In the genomic region with DNA sequence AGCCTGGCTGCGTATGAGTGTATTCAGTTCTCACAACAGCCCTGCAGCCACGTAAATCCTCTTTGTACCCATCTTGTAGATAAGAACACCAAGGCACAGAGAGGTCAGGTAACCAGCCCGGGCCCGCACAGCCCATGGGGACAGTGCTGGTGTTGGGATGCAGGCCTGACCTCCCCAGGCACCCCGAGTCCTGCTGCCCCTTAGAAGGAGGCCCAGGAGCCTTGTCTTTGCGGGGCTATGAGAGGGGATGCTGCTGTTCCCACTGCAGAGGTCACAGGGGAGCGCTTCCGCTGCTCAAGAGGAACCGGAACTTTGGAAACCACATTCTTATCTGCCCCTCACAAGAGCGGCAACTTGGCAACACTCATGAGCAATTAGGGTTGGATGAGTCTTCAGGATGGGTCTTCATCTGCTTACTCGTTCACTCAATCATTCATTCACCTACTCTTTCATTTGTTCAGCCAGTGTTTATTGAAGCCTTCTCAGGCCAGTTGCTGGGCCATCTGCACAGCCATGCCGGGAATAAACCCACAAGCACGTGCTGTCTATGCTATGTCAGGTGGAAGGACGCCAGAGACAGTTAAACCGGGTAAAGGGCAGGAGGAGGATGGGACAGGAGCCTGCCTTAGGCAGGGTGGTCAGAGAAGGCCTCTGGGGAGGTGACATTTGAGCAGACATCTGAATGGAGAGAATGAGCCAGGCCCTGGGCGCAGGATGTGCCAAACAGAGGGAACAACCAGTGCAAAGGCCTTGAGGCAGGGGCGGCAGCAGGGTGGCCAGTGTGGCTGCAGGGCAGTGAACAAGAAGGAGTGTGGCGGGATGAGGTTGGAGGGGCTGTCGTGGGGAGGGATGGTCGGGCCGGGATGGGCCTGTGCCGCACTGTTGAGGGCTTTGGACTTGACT, we compare ENCODE assay signal across 12 cellular contexts.
DNase-seq lines count a peak whose midpoint lies in the region; ATAC-seq and TF ChIP-seq lines count a peak whose summit lies in the region.
"Had no signal": no experiment of that assay in that cellular context is flagged by ENCODE, and none has a peak within 500 bp of the region (broad histone marks: within the 10 kb centered on the region; RNA-seq: fewer than 3 reads in every experiment).

No MANE protein-coding gene starts in this region.

- peaks cover 12% of the 10 kb centered on the region for H3K4me1 Mint-ChIP-seq in activated CD4-positive, alpha-beta T cell treated with anti-CD3 and anti-CD28 coated beads, Interleukin-2, amount 10 ng/mL, durations not matched to agents 24 days and 14 days
- H3K4me1 Mint-ChIP-seq in stimulated activated naive B cell treated with anti-CD40 and anti-IgM and Interleukin-4, amounts not matched to agents 10 μg/mL and 1 μg/mL and 100 μg/mL, for 72 hours: peaks cover 48 to 64% of the 10 kb centered on the region in 2 donors

- H3K36me3 ChIP-seq in OCI-LY3 (replicated peaks; ENCODE audit: low read depth, low read length): no peaks in the 10 kb centered on the region
- H3K36me3 ChIP-seq in SJCRH30: no peaks in the 10 kb centered on the region
- H3K36me3 ChIP-seq: colonic mucosa had no signal

- H3K27ac Mint-ChIP-seq in activated CD4-positive, alpha-beta T cell treated with anti-CD3 and anti-CD28 coated beads, Interleukin-2, amount 10 ng/mL, durations not matched to agents 24 days and 14 days: peak overlapping the region; percentile 31
- peak overlapping the region; percentile 56 for H3K27ac Mint-ChIP-seq in stimulated activated naive B cell treated with anti-CD40 and anti-IgM and Interleukin-4, amounts not matched to agents 10 μg/mL and 1 μg/mL and 100 μg/mL, for 72 hours

- H3K4me2 ChIP-seq in OCI-LY3 (ENCODE audit: low read length): peak overlapping the region; percentile 85

- intact Hi-C loops in activated CD4-positive, alpha-beta T cell treated with anti-CD3 and anti-CD28 coated beads, Interleukin-2, amount 10 ng/mL, durations not matched to agents 24 days and 14 days (cut with micrococcal nuclease): no loop called here

- no peaks in the 10 kb centered on the region for H3K36me3 Mint-ChIP-seq in activated CD4-positive, alpha-beta T cell treated with anti-CD3 and anti-CD28 coated beads, Interleukin-2, amount 10 ng/mL, durations not matched to agents 24 days and 14 days (ENCODE audit: low read depth)
- H3K36me3 Mint-ChIP-seq in stimulated activated naive B cell treated with anti-CD40 and anti-IgM and Interleukin-4, amounts not matched to agents 10 μg/mL and 1 μg/mL and 100 μg/mL, for 72 hours: peaks cover 0 to 4% of the 10 kb centered on the region in 2 donors

- H3K27me3 ChIP-seq in OCI-LY3 (ENCODE audit: low read depth, low read length) (peaks cover 30% of the 10 kb centered on the region), SJCRH30 (peaks cover 24% of the 10 kb centered on the region)
- H3K27me3 ChIP-seq: colonic mucosa had no signal

- ATAC-seq in stimulated activated naive B cell treated with anti-CD40 and anti-IgM and Interleukin-4, amounts not matched to agents 10 μg/mL and 1 μg/mL and 100 μg/mL, for 72 hours (replicated peaks): peak; percentile 70 to 77
- ATAC-seq in GM21447 (IDR thresholded peaks at IDR 0.05; ENCODE audit: unreplicated experiment): no peak
- ATAC-seq in GM18858 (IDR thresholded peaks at IDR 0.05; ENCODE audit: unreplicated experiment): no peak

- H3K4me1 ChIP-seq in OCI-LY3 (ENCODE audit: low read length) (peaks cover 42% of the 10 kb centered on the region), SJCRH30 (peaks cover 8% of the 10 kb centered on the region; the same call in 1 of the 2 replicates)
- H3K4me1 ChIP-seq: colonic mucosa, parathyroid adenoma had no signal

- no peaks in the 10 kb centered on the region for H3K79me2 ChIP-seq in OCI-LY3 (ENCODE audit: low read length)
- H3K79me2 ChIP-seq: parathyroid adenoma had no signal

- peak overlapping the region; percentile 91 for H2AFZ ChIP-seq in OCI-LY3 (ENCODE audit: low read depth, low read length)
- H2AFZ ChIP-seq: parathyroid adenoma had no signal

- H3K9me3 ChIP-seq in OCI-LY3 (ENCODE audit: insufficient read depth, low read length) (no peaks in the 10 kb centered on the region), SJCRH30 (replicated peaks) (no peaks in the 10 kb centered on the region)
- H3K9me3 ChIP-seq: colonic mucosa had no signal

- no peak for DNase-seq in activated CD4-positive, alpha-beta T cell treated with anti-CD3 and anti-CD28 coated beads, Interleukin-2, amount 10 ng/mL, durations not matched to agents 24 days and 14 days
- DNase-seq in activated CD4-positive, alpha-beta T cell treated with anti-CD3 and anti-CD28 coated beads, Interleukin-2, amount 50 U/mL, for 48 hours: no peak
- DNase-seq in fibroblast of gingiva (ENCODE audit: low read depth) (peak; percentile 21), SJCRH30 (no peak)
- no peak for DNase-seq in stimulated activated naive B cell treated with anti-CD40 and anti-IgM and Interleukin-4, amounts not matched to agents 10 μg/mL and 1 μg/mL and 100 μg/mL, for 72 hours
- DNase-seq: activated CD4-positive, CD25-positive, alpha-beta regulatory T cell treated with anti-CD3 and anti-CD28 coated beads, Interleukin-2, amount 50 U/mL, for 72 hours; colonic mucosa; NCI-H226 had no signal

- no peak overlapping the region for H3K4me3 Mint-ChIP-seq in activated CD4-positive, alpha-beta T cell treated with anti-CD3 and anti-CD28 coated beads, Interleukin-2, amount 10 ng/mL, durations not matched to agents 24 days and 14 days
- H3K4me3 Mint-ChIP-seq in stimulated activated naive B cell treated with anti-CD40 and anti-IgM and Interleukin-4, amounts not matched to agents 10 μg/mL and 1 μg/mL and 100 μg/mL, for 72 hours: peak overlapping the region; percentile 14 to 29

- no peaks in the 10 kb centered on the region for H4K20me1 ChIP-seq in OCI-LY3 (ENCODE audit: insufficient read depth, low read length)

- peaks cover 16% of the 10 kb centered on the region for H3K27me3 Mint-ChIP-seq in activated CD4-positive, alpha-beta T cell treated with anti-CD3 and anti-CD28 coated beads, Interleukin-2, amount 10 ng/mL, durations not matched to agents 24 days and 14 days
- H3K27me3 Mint-ChIP-seq in stimulated activated naive B cell treated with anti-CD40 and anti-IgM and Interleukin-4, amounts not matched to agents 10 μg/mL and 1 μg/mL and 100 μg/mL, for 72 hours: no peaks in the 10 kb centered on the region

- H3K9ac ChIP-seq in OCI-LY3 (ENCODE audit: low read length): peak overlapping the region; percentile 26; the same call in 1 of the 2 replicates
- H3K9ac ChIP-seq: parathyroid adenoma had no signal

- no peaks in the 10 kb centered on the region for H3K9me3 Mint-ChIP-seq in activated CD4-positive, alpha-beta T cell treated with anti-CD3 and anti-CD28 coated beads, Interleukin-2, amount 10 ng/mL, durations not matched to agents 24 days and 14 days
- H3K9me3 Mint-ChIP-seq in stimulated activated naive B cell treated with anti-CD40 and anti-IgM and Interleukin-4, amounts not matched to agents 10 μg/mL and 1 μg/mL and 100 μg/mL, for 72 hours: peaks cover 0 to 2% of the 10 kb centered on the region in 2 donors

- H3K27ac ChIP-seq in OCI-LY3 (ENCODE audit: low read length) (peak overlapping the region; percentile 35; the same call in 1 of the 2 replicates), SJCRH30 (no peak overlapping the region)
- H3K27ac ChIP-seq: colonic mucosa, parathyroid adenoma had no signal

- H3K4me3 ChIP-seq in OCI-LY3 (ENCODE audit: low read length) (peak overlapping the region; percentile 44), SJCRH30 (no peak overlapping the region)
- H3K4me3 ChIP-seq: colonic mucosa had no signal

- TF ChIP-seq CTCF in OCI-LY3 (IDR thresholded peaks at IDR 0.05; ENCODE audit: low read depth, low read length): no peak

Comparison
In these comparisons a context has a peak if more than half of its experiments do, and no peak if none do; other contexts are left out.
1. ATAC-seq: peak in stimulated activated naive B cell treated with anti-CD40 and anti-IgM and Interleukin-4, amounts not matched to agents 10 μg/mL and 1 μg/mL and 100 μg/mL, for 72 hours (2 of 2); none in GM21447 (single experiment) and GM18858 (single experiment).